In genomic region chr7:3294432-3295100, GRCh38 we compare ENCODE assay signal across 13 cellular contexts. TPM values are rescaled to one million over a fixed set of nuclear protein-coding genes. Genes with fewer than 3 reads are reported as not detected.
DNase-seq lines count a peak whose midpoint lies in the region; ATAC-seq and TF ChIP-seq lines count a peak whose summit lies in the region.
"Had no signal": no experiment of that assay in that cellular context is flagged by ENCODE, and none has a peak within 500 bp of the region (broad histone marks: within the 10 kb centered on the region; RNA-seq: fewer than 3 reads in every experiment).

No MANE protein-coding gene starts in this region.

- CTCF ChIA-PET in activated CD8-positive, alpha-beta memory T cell treated with anti-CD3 and anti-CD28 coated beads, Interleukin-2, amount 10 ng/mL, durations not matched to agents 7 days and 5 days (lab: Charles Lee): interaction anchor here (0.9 kb wide), 1 partner anchor 11 kb away, joined by 3 read pairs; no protein-coding TSS in a partner anchor

- H3K27ac Mint-ChIP-seq in type B pancreatic cell: peak overlapping the region; percentile 51
- H3K27ac Mint-ChIP-seq in activated CD8-positive, alpha-beta memory T cell treated with anti-CD3 and anti-CD28 coated beads, Interleukin-2, amount 10 ng/mL, durations not matched to agents 7 days and 5 days: no peak overlapping the region
- H3K27ac Mint-ChIP-seq: dendritic cell treated with granulocyte-macrophage colony-stimulating factor and Interleukin-4, amounts not matched to agents 40 ng/mL and 50 ng/mL, for 4 days; naive thymus-derived CD4-positive, alpha-beta T cell; T-helper 1 cell treated with Interleukin-12 subunit alpha and Interleukin-12 subunit beta and Interleukin-4 antibody, amounts not matched to agents 30 μg/mL and 1 μg/mL, for 36 hours had no signal

- no peaks in the 10 kb centered on the region for H3K36me3 ChIP-seq in endocrine pancreas (ENCODE audit: control insufficient read depth, insufficient read depth, low read length)

- H3K4me3 ChIP-seq in endocrine pancreas (ENCODE audit: control insufficient read depth, insufficient read depth, low read length): peak overlapping the region; percentile 57

- H3K9me3 ChIP-seq in endocrine pancreas (ENCODE audit: control insufficient read depth, low read length): no peaks in the 10 kb centered on the region

- peaks cover 3% of the 10 kb centered on the region for H3K4me1 Mint-ChIP-seq in type B pancreatic cell (ENCODE audit: unreplicated experiment)
- no peaks in the 10 kb centered on the region for H3K4me1 Mint-ChIP-seq in activated CD8-positive, alpha-beta memory T cell treated with anti-CD3 and anti-CD28 coated beads, Interleukin-2, amount 10 ng/mL, durations not matched to agents 7 days and 5 days

- ATAC-seq in GM19467 (IDR thresholded peaks at IDR 0.05; ENCODE audit: unreplicated experiment): no peak
- ATAC-seq in GM21423 (IDR thresholded peaks at IDR 0.05; ENCODE audit: unreplicated experiment): no peak
- no peak for ATAC-seq in activated CD8-positive, alpha-beta memory T cell treated with anti-CD3 and anti-CD28 coated beads, Interleukin-2, amount 10 ng/mL, durations not matched to agents 7 days and 5 days
- ATAC-seq: naive thymus-derived CD4-positive, alpha-beta T cell; right cardiac atrium had no signal

- H3K36me3 Mint-ChIP-seq in type B pancreatic cell: no peaks in the 10 kb centered on the region
- H3K36me3 Mint-ChIP-seq in activated CD8-positive, alpha-beta memory T cell treated with anti-CD3 and anti-CD28 coated beads, Interleukin-2, amount 10 ng/mL, durations not matched to agents 7 days and 5 days: no peaks in the 10 kb centered on the region
- H3K36me3 Mint-ChIP-seq: CD4-positive, CD25-positive, alpha-beta regulatory T cell; naive thymus-derived CD4-positive, alpha-beta T cell had no signal

- no peaks in the 10 kb centered on the region for H3K4me1 ChIP-seq in endocrine pancreas (ENCODE audit: control insufficient read depth, insufficient read depth, low read length)

- TF ChIP-seq CTCF in type B pancreatic cell (conservative IDR thresholded peaks at IDR 0.05): no peak

- H3K4me3 Mint-ChIP-seq in type B pancreatic cell: peak overlapping the region; percentile 47
- no peak overlapping the region for H3K4me3 Mint-ChIP-seq in activated CD8-positive, alpha-beta memory T cell treated with anti-CD3 and anti-CD28 coated beads, Interleukin-2, amount 10 ng/mL, durations not matched to agents 7 days and 5 days
- H3K4me3 Mint-ChIP-seq: CD4-positive, CD25-positive, alpha-beta regulatory T cell; dendritic cell treated with granulocyte-macrophage colony-stimulating factor and Interleukin-4, amounts not matched to agents 40 ng/mL and 50 ng/mL, for 4 days; naive thymus-derived CD4-positive, alpha-beta T cell; T-helper 1 cell treated with Interleukin-12 subunit alpha and Interleukin-12 subunit beta and Interleukin-4 antibody, amounts not matched to agents 30 μg/mL and 1 μg/mL, for 36 hours had no signal

- H3K27me3 Mint-ChIP-seq in type B pancreatic cell: peaks cover 17% of the 10 kb centered on the region
- H3K27me3 Mint-ChIP-seq in activated CD8-positive, alpha-beta memory T cell treated with anti-CD3 and anti-CD28 coated beads, Interleukin-2, amount 10 ng/mL, durations not matched to agents 7 days and 5 days: peaks cover 29% of the 10 kb centered on the region

- no peaks in the 10 kb centered on the region for H3K9me3 Mint-ChIP-seq in type B pancreatic cell
- no peaks in the 10 kb centered on the region for H3K9me3 Mint-ChIP-seq in activated CD8-positive, alpha-beta memory T cell treated with anti-CD3 and anti-CD28 coated beads, Interleukin-2, amount 10 ng/mL, durations not matched to agents 7 days and 5 days (ENCODE audit: low read depth)
- H3K9me3 Mint-ChIP-seq: T-helper 1 cell treated with Interleukin-12 subunit alpha and Interleukin-12 subunit beta and Interleukin-4 antibody, amounts not matched to agents 30 μg/mL and 1 μg/mL, for 36 hours had no signal

- no peak overlapping the region for H3K9ac ChIP-seq in endocrine pancreas (ENCODE audit: control insufficient read depth, insufficient read depth, low read length)

- peak; percentile 68 for DNase-seq in NCI-H128 (lab: John Stamatoyannopoulos, UW; ENCODE audit: unreplicated experiment)
- DNase-seq in NCI-H345 treated with DMSO at 0.1 percent for 48 hours (lab: John Stamatoyannopoulos, UW; ENCODE audit: unreplicated experiment): peak; percentile 84
- DNase-seq in type B pancreatic cell (ENCODE audit: extremely low spot score, unreplicated experiment): no peak
- DNase-seq in activated CD8-positive, alpha-beta memory T cell treated with anti-CD3 and anti-CD28 coated beads, Interleukin-2, amount 10 ng/mL, durations not matched to agents 7 days and 5 days: no peak
- DNase-seq: activated CD4-positive, alpha-beta T cell treated with anti-CD3 and anti-CD28 coated beads for 48 hours; CD4-positive, CD25-positive, alpha-beta regulatory T cell; naive thymus-derived CD4-positive, alpha-beta T cell; right cardiac atrium had no signal

- no peaks in the 10 kb centered on the region for H3K27me3 ChIP-seq in endocrine pancreas (ENCODE audit: control insufficient read depth, insufficient read depth, low read length)

RNA-seq across cellular contexts. Expression of gene SDK1, which starts 6.5 kb away (rescaled TPM):
- total RNA-seq in type B pancreatic cell (ENCODE audit: low replicate concordance): 17.8 and 26.1 TPM in 2 replicates
- total RNA-seq in activated CD8-positive, alpha-beta memory T cell treated with anti-CD3 and anti-CD28 coated beads, Interleukin-2, amount 10 ng/mL, durations not matched to agents 7 days and 5 days: under 1 TPM; 0.05 to 0.06 TPM

Comparison
In these comparisons a context has a peak if more than half of its experiments do, and no peak if none do; other contexts are left out.
1. DNase-seq: peak in NCI-H128 (single experiment) and NCI-H345 treated with DMSO at 0.1 percent for 48 hours (single experiment); none in type B pancreatic cell (single experiment) and activated CD8-positive, alpha-beta memory T cell treated with anti-CD3 and anti-CD28 coated beads, Interleukin-2, amount 10 ng/mL, durations not matched to agents 7 days and 5 days (single experiment).
2. RNA of gene SDK1, which starts 6.5 kb away (total RNA-seq): 17.8 to 26.1 TPM in type B pancreatic cell; 0.05 to 0.06 TPM in activated CD8-positive, alpha-beta memory T cell treated with anti-CD3 and anti-CD28 coated beads, Interleukin-2, amount 10 ng/mL, durations not matched to agents 7 days and 5 days; every median in the first group is over 10 times any median in the second.